Comparison of ENCODE assay signal across 1 cellular context in the genomic region with DNA sequence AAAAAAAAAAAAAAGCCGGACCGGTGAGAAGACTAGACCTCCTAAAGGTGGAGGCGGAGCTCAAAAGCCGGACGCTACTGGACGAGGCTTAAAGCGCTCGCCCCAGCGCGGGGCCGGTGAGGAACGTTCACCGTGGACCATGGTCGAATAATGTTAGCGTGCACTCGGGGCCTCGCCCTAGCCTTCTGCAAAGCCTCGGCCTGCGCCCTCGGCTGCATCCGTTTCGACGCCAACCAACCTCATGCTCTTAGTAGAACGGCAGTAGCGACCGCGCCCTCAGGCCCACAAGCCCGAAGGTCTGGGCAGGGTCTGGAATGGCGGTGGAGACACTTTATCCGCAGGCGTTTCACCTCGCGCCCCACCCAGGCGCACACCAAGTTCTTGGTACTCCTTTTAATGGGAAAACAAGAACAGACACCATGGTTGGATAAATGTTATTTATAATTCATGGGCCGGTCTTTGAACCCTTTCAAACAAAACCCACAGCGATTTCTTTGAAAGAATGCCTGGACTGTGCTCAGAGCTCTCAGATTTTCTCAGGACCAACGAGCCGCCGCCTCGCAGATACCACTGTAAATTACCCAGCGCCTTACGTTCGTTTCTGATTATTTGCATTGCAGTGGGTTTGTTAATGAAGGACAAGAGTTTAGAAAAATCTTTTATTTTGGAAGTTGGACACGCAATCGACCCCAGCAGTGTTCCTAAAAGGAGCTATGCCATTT.
TF ChIP-seq lines count a peak whose summit lies in the region.

No MANE protein-coding gene starts in this region.

TF ChIP-seq in IMR-90, 13 proteins besides CTCF, POLR2A, EP300 and RAD21:
- TF ChIP-seq BHLHE40 (IDR thresholded peaks at IDR 0.05; ENCODE audit: low read depth, low read length): no peak
- no peak for TF ChIP-seq CHD1 (IDR thresholded peaks at IDR 0.05; ENCODE audit: low read depth, low read length)
- TF ChIP-seq CEBPB (IDR thresholded peaks at IDR 0.05; ENCODE audit: low read depth, low read length): no peak
- TF ChIP-seq MAZ (IDR thresholded peaks at IDR 0.05; ENCODE audit: borderline replicate concordance, low read depth, low read length): no peak
- no peak for TF ChIP-seq NFE2L2 (IDR thresholded peaks at IDR 0.05; ENCODE audit: low read depth, low read length)
- no peak for TF ChIP-seq RFX5 (IDR thresholded peaks at IDR 0.05; ENCODE audit: low read depth, low read length)
- TF ChIP-seq, protein P1, sequence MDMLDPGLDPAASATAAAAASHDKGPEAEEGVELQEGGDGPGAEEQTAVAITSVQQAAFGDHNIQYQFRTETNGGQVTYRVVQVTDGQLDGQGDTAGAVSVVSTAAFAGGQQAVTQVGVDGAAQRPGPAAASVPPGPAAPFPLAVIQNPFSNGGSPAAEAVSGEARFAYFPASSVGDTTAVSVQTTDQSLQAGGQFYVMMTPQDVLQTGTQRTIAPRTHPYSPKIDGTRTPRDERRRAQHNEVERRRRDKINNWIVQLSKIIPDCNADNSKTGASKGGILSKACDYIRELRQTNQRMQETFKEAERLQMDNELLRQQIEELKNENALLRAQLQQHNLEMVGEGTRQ (IDR thresholded peaks at IDR 0.05; ENCODE audit: low read depth, low read length): no peak
- TF ChIP-seq MAFK (IDR thresholded peaks at IDR 0.05; ENCODE audit: low read depth, low read length): no peak
- TF ChIP-seq MXI1 (IDR thresholded peaks at IDR 0.05; ENCODE audit: borderline replicate concordance, low read depth, low read length): no peak
- TF ChIP-seq, protein P2, sequence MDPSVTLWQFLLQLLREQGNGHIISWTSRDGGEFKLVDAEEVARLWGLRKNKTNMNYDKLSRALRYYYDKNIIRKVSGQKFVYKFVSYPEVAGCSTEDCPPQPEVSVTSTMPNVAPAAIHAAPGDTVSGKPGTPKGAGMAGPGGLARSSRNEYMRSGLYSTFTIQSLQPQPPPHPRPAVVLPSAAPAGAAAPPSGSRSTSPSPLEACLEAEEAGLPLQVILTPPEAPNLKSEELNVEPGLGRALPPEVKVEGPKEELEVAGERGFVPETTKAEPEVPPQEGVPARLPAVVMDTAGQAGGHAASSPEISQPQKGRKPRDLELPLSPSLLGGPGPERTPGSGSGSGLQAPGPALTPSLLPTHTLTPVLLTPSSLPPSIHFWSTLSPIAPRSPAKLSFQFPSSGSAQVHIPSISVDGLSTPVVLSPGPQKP (IDR thresholded peaks at IDR 0.05; ENCODE audit: borderline replicate concordance, low read depth, low read length): no peak
- no peak for TF ChIP-seq SMC3 (IDR thresholded peaks at IDR 0.05; ENCODE audit: low read depth, low read length)
- TF ChIP-seq RCOR1 (IDR thresholded peaks at IDR 0.05; ENCODE audit: insufficient replicate concordance, low read length): no peak
- no peak for TF ChIP-seq FOS (IDR thresholded peaks at IDR 0.05; ENCODE audit: low read depth, low read length)
